Comparison of ENCODE assay signal across 8 cellular contexts in the genomic region with DNA sequence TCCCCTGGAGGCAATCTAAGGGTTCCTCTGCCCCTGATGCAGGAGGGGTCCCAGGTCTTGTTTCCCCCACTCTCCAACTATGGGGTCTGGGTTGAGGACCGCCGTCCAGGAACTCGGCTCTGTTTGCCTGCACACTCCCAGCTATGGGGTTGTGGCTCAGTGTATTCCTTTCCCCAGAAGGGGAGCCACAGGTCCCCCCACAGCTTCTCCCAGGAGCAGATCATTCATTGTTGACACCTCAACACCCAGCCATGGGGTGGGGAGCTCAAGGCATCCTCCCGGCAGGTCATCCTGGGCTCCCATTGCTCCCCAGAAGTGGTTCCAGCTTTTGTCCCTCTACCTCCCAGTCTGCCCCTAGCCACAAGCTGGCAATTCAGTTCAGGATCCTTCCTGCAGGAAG. TPM values are rescaled to one million over a fixed set of nuclear protein-coding genes. Genes with fewer than 3 reads are reported as not detected.
DNase-seq lines count a peak whose midpoint lies in the region; ATAC-seq, FAIRE-seq and TF ChIP-seq lines count a peak whose summit lies in the region.

No MANE protein-coding gene starts in this region.

- in situ Hi-C loops in GM12878 (cut with MboI), result no loop called here
- in situ Hi-C loops in HepG2 (cut with HindIII; ENCODE audit: extremely low pct_ligation_motif_present, low pct_unique_long_range_greater_than_20kb), result no loop called here

- no peaks in the 10 kb centered on the region for H3K36me3 Mint-ChIP-seq in activated CD4-positive, alpha-beta T cell treated with anti-CD3 and anti-CD28 coated beads for 36 hours (ENCODE audit: low read depth)

- H3K4me2 ChIP-seq in GM12878 (ENCODE audit: control insufficient read depth, insufficient read depth) (peak overlapping the region; percentile 55), HepG2 (ENCODE audit: low read depth, low read length) (peak overlapping the region; percentile 85)

- TF ChIP-seq EP300 in GM12878 (IDR thresholded peaks at IDR 0.05; ENCODE audit: borderline replicate concordance in 1 of 2, control insufficient read depth in 1 of 2, low read depth in 2 of 2, low read length in 2 of 2) (no peak), HepG2 (IDR thresholded peaks at IDR 0.05; ENCODE audit: low read depth in 2 of 2, low read length in 2 of 2) (no peak), HepG2 (CRISPR knock-in tag; IDR thresholded peaks at IDR 0.05; ENCODE audit: borderline replicate concordance) (no peak)

- WGBS in GM12878 (ENCODE audit: insufficient coverage, insufficient replicate concordance, low lambda C conversion rate, missing lambda C conversion rate), result 35% methylated on average over 4 of the region's 4 CpGs
- 80% methylated on average over 2 of the region's 4 CpGs for whole genome bisulfite sequencing in HepG2 (ENCODE audit: low lambda C conversion rate)

- TF ChIP-seq RAD21 in GM12878 (IDR thresholded peaks at IDR 0.05; ENCODE audit: insufficient read depth, low read depth, low read length) (no peak), HepG2 (CRISPR knock-in tag; IDR thresholded peaks at IDR 0.05) (no peak)

- FAIRE-seq in GM12878 (lab: Jason Lieb, UNC) (no peak), HepG2 (lab: Jason Lieb, UNC) (no peak)

- TF ChIP-seq CTCF in GM12878 (IDR thresholded peaks at IDR 0.05 in 2 of 3, conservative IDR thresholded peaks at IDR 0.05 in 1 of 3; ENCODE audit: control insufficient read depth in 2 of 3, extremely low read depth in 1 of 3, insufficient read depth in 1 of 3, low read depth in 3 of 3, low read length in 3 of 3), result no peak
- TF ChIP-seq CTCF in HepG2 (CRISPR knock-in tag; IDR thresholded peaks at IDR 0.05), result no peak

- H3K4me3 ChIP-seq in GM12878 (0 out of 2 replicates have a peak overlapping the region, but pooled peaks have one; percentile 50), HepG2 (replicated peaks in 1 of 3; ENCODE audit: insufficient read depth in 1 of 3, low read depth in 2 of 3, low read length in 3 of 3) (peak overlapping the region; percentile 62 to 75 (median 65))

- TF ChIP-seq POLR2A in GM12878 (IDR thresholded peaks at IDR 0.05; ENCODE audit: low read depth, low read length), result no peak
- no peak for TF ChIP-seq POLR2A in HepG2 (IDR thresholded peaks at IDR 0.05; ENCODE audit: insufficient read depth in 1 of 2, low read depth in 2 of 2, low read length in 2 of 2)

- POLR2A ChIA-PET in activated CD4-positive, alpha-beta T cell treated with anti-CD3 and anti-CD28 coated beads for 36 hours (lab: Charles Lee), result no interaction called here
- POLR2A ChIA-PET in GM12878 (lab: Charles Lee) (no interaction called here), HepG2 (lab: Yijun Ruan, JAX) (interaction anchor here (1.0 to 1.9 kb wide), 3 partner anchors 10 to 118 kb away, joined by 3 to 7 read pairs (median 4); partner anchors contain the start of gene PNPLA6)

- H3K4me3 Mint-ChIP-seq in activated CD4-positive, alpha-beta T cell treated with anti-CD3 and anti-CD28 coated beads for 36 hours, result peak overlapping the region; percentile 66

- H3K4me1 ChIP-seq in GM12878 (ENCODE audit: control insufficient read depth, insufficient read depth, low read length) (no peaks in the 10 kb centered on the region), HepG2 (ENCODE audit: insufficient read depth, low read length) (peaks cover 22% of the 10 kb centered on the region)

- H3K36me3 ChIP-seq in GM12878 (ENCODE audit: control insufficient read depth in 2 of 2, insufficient read depth in 2 of 2, low read length in 1 of 2) (no peaks in the 10 kb centered on the region), HepG2 (replicated peaks in 1 of 2; ENCODE audit: control insufficient read depth in 1 of 2, insufficient read depth in 2 of 2, low read length in 2 of 2) (no peaks in the 10 kb centered on the region)

- SMC1A ChIA-PET in GM12878 (lab: Charles Lee; ENCODE audit: uncharacterized antibody, unreplicated experiment), result interaction anchor here (1.2 kb wide), 1 partner anchor 137 kb away, joined by 4 read pairs; no protein-coding TSS in a partner anchor

- no peaks in the 10 kb centered on the region for H3K9me3 Mint-ChIP-seq in activated CD4-positive, alpha-beta T cell treated with anti-CD3 and anti-CD28 coated beads for 36 hours (ENCODE audit: low read depth)

- H2AFZ ChIP-seq in GM12878 (ENCODE audit: control insufficient read depth, low read depth, low read length), result no peak overlapping the region
- no peak overlapping the region for H2AFZ ChIP-seq in HepG2 (ENCODE audit: low read length)

- H4K20me1 ChIP-seq in GM12878 (ENCODE audit: control insufficient read depth, insufficient read depth) (no peaks in the 10 kb centered on the region), HepG2 (ENCODE audit: insufficient read depth, low read length) (no peaks in the 10 kb centered on the region)

- BruUV-seq in GM12878 (replicated peaks; lab: Mats Ljungman, UMichigan) (no TSS peak), HepG2 (replicated peaks; lab: Mats Ljungman, UMichigan) (no TSS peak)

- peak overlapping the region; percentile 31 for H3K27ac Mint-ChIP-seq in activated CD4-positive, alpha-beta T cell treated with anti-CD3 and anti-CD28 coated beads for 36 hours

- H3K27me3 Mint-ChIP-seq in activated CD4-positive, alpha-beta T cell treated with anti-CD3 and anti-CD28 coated beads for 36 hours, result peaks cover 12% of the 10 kb centered on the region

- peaks cover 6% of the 10 kb centered on the region for H3K4me1 Mint-ChIP-seq in activated CD4-positive, alpha-beta T cell treated with anti-CD3 and anti-CD28 coated beads for 36 hours

- RAD21 ChIA-PET in GM12878 (lab: Charles Lee; ENCODE audit: unreplicated experiment), result no interaction called here

- no peak overlapping the region for H3K9ac ChIP-seq in GM12878 (ENCODE audit: control insufficient read depth, insufficient read depth, low read length)
- H3K9ac ChIP-seq in HepG2 (ENCODE audit: insufficient read depth, low read depth, low read length), result peak overlapping the region; percentile 85

- no peak for DNase-seq in activated CD4-positive, alpha-beta T cell treated with anti-CD3 and anti-CD28 coated beads for 36 hours
- DNase-seq in activated CD4-positive, alpha-beta T cell treated with anti-CD3 and anti-CD28 coated beads, Interleukin-2, amount 50 U/mL, for 1 hour, result no peak
- DNase-seq in GM12878 (ENCODE audit: low read depth, low spot score) (no peak), HepG2 (ENCODE audit: low spot score) (no peak), D341Med (ENCODE audit: low spot score) (no peak), NCI-H1694 treated with DMSO at 0.1 percent for 48 hours (lab: John Stamatoyannopoulos, UW) (no peak)

- no peaks in the 10 kb centered on the region for H3K9me3 ChIP-seq in GM12878 (replicated peaks; ENCODE audit: control insufficient read depth, insufficient read depth, low read length)
- no peaks in the 10 kb centered on the region for H3K9me3 ChIP-seq in HepG2 (ENCODE audit: low read length)

- ATAC-seq in activated CD4-positive, alpha-beta T cell treated with anti-CD3 and anti-CD28 coated beads for 36 hours, result no peak
- ATAC-seq in GM12878 (no peak), HepG2 (0 out of 3 replicates have a peak, but pooled peaks have one; percentile 12), GM19324 (IDR thresholded peaks at IDR 0.05; ENCODE audit: low FRiP score, unreplicated experiment) (no peak)

- CTCF ChIA-PET in activated CD4-positive, alpha-beta T cell treated with anti-CD3 and anti-CD28 coated beads for 36 hours (lab: Charles Lee), result no interaction called here
- CTCF ChIA-PET in GM12878 (lab: Yijun Ruan, JAX) (interaction anchor here (0.6 to 2.8 kb wide), 3 partner anchors 19 to 162 kb away, joined by 3 to 6 read pairs (median 3); a partner anchor contains a TSS), HepG2 (lab: Yijun Ruan, JAX; ENCODE audit: low intra/inter-chr PET ratio, low total read pairs) (no interaction called here)

- H3K27me3 ChIP-seq in GM12878 (replicated peaks in 1 of 2; ENCODE audit: control insufficient read depth in 2 of 2, insufficient read depth in 2 of 2, low read length in 1 of 2), result peaks cover 3 to 4% of the 10 kb centered on the region in 2 experiments; a peak in 2 of 4 replicates
- no peaks in the 10 kb centered on the region for H3K27me3 ChIP-seq in HepG2 (ENCODE audit: control insufficient read depth in 1 of 2, insufficient read depth in 2 of 2, low read length in 2 of 2)

- H3K27ac ChIP-seq in GM12878 (ENCODE audit: control insufficient read depth, insufficient read depth) (no peak overlapping the region), HepG2 (ENCODE audit: extremely low read length, insufficient read depth, low read length) (peak overlapping the region; percentile 41), temporal lobe (ENCODE audit: low read depth, low read length) (peak overlapping the region; percentile 32)

- intact Hi-C loops in activated CD4-positive, alpha-beta T cell treated with anti-CD3 and anti-CD28 coated beads for 36 hours (cut with DNase I, micrococcal nuclease), result no loop called here
- intact Hi-C loops in GM12878 (cut with micrococcal nuclease; ENCODE audit: unreplicated experiment) (no loop called here), HepG2 (cut with micrococcal nuclease; ENCODE audit: unreplicated experiment) (no loop called here)

- H3K79me2 ChIP-seq in GM12878 (ENCODE audit: control insufficient read depth, insufficient read depth, low read length), result no peaks in the 10 kb centered on the region
- H3K79me2 ChIP-seq in HepG2 (ENCODE audit: insufficient read depth, low read length), result no peaks in the 10 kb centered on the region

RNA-seq across cellular contexts. Expression of gene ZNF358, which starts 1.0 kb away (rescaled TPM):
- total RNA-seq in activated CD4-positive, alpha-beta T cell treated with anti-CD3 and anti-CD28 coated beads for 36 hours, result 1 to 10 TPM; 5.1 to 8.5 TPM
- 2.5 and 3.0 TPM in 2 replicates for total RNA-seq in GM12878 (2013; cell fraction: nucleolus; rRNA removed)
- 2.1 and 3.0 TPM in 2 replicates for total RNA-seq in GM12878 (2014; rRNA removed)
- total RNA-seq in GM12878 (2014; rRNA removed; fragmentation: Illumina TruSeq; extraction: Trizol), result 1.8 and 1.9 TPM in 2 replicates
- total RNA-seq in GM12878 (2021), result 4.9 and 6.3 TPM in 2 replicates
- polyA plus RNA-seq in GM12878 (2011; ENCODE audit: low read depth), result 2.0 TPM
- polyA plus RNA-seq in GM12878 (2011; rRNA removed), result 0.13 and 0.50 TPM in 2 replicates
- 0.89 and 1.5 TPM in 2 replicates for polyA plus RNA-seq in GM12878 (2011; cell fraction: cytosol; rRNA removed)
- polyA plus RNA-seq in GM12878 (2011; cell fraction: nucleus; rRNA removed), result 0.43 and 0.63 TPM in 2 replicates
- polyA plus RNA-seq in GM12878 (2012), result 7.2 and 7.6 TPM in 2 replicates
- 4.1 and 5.5 TPM in 2 replicates for polyA plus RNA-seq in GM12878 (2014; fragmentation: Illumina TruSeq; extraction: Trizol)
- under 1 TPM in 1 of 2 experiments, not detected in 1; 0.09 TPM for polyA plus RNA-seq in GM12878 (2014; fragmentation: Nextera tagmentation; extraction: Ambion mirVana)
- polyA plus RNA-seq in GM12878 (2014; rRNA removed), result 2.2 and 4.0 TPM in 2 replicates
- under 1 TPM; 0.59 to 0.96 TPM for polyA plus RNA-seq in GM12878 (2016; fragmentation: Nextera tagmentation; extraction: Ambion mirVana)
- polyA minus RNA-seq in GM12878 (2011; rRNA and poly(A)+ RNA removed), result 0.15 TPM in 1 of 2 replicates, not detected in the other
- 0.62 TPM in 1 of 2 replicates, not detected in the other for polyA minus RNA-seq in GM12878 (2011; cell fraction: cytosol; rRNA and poly(A)+ RNA removed)
- 0.24 and 0.57 TPM in 2 replicates for polyA minus RNA-seq in GM12878 (2011; cell fraction: nucleus; rRNA and poly(A)+ RNA removed)
- total RNA-seq in HepG2 (2016; rRNA removed; fragmentation: Illumina TruSeq; extraction: Trizol), result 6.4 and 9.1 TPM in 2 replicates
- 29.8 and 30.7 TPM in 2 replicates for total RNA-seq in HepG2 (2016; cell fraction: cytosol; rRNA removed; fragmentation: Illumina TruSeq; extraction: Trizol; ENCODE audit: low read depth)
- total RNA-seq in HepG2 (2016; cell fraction: insoluble cytoplasmic fraction; rRNA removed; fragmentation: Illumina TruSeq; extraction: Trizol), result 7.4 and 8.8 TPM in 2 replicates
- 40.6 and 43.0 TPM in 2 replicates for total RNA-seq in HepG2 (2016; cell fraction: membrane; rRNA removed; fragmentation: Illumina TruSeq; extraction: Trizol)
- 4.2 and 4.8 TPM in 2 replicates for total RNA-seq in HepG2 (2016; cell fraction: nucleus; rRNA removed; fragmentation: Illumina TruSeq; extraction: Trizol)
- polyA plus RNA-seq in HepG2 (2011; rRNA removed), result 36.3 and 37.0 TPM in 2 replicates
- 27.2 and 34.8 TPM in 2 replicates for polyA plus RNA-seq in HepG2 (2011; cell fraction: cytosol; rRNA removed)
- 16.8 and 18.8 TPM in 2 replicates for polyA plus RNA-seq in HepG2 (2011; cell fraction: nucleus; rRNA removed)
- 18.3 and 24.5 TPM in 2 replicates for polyA plus RNA-seq in HepG2 (2012)
- 89.1 and 102 TPM in 2 replicates for polyA plus RNA-seq in HepG2 (2016; cell fraction: cytosol; fragmentation: Illumina TruSeq; extraction: Trizol; ENCODE audit: low read depth)
- 21.6 and 26.7 TPM in 2 replicates for polyA plus RNA-seq in HepG2 (2016; cell fraction: insoluble cytoplasmic fraction; fragmentation: Illumina TruSeq; extraction: Trizol; ENCODE audit: low read depth)
- 106 and 124 TPM in 2 replicates for polyA plus RNA-seq in HepG2 (2016; cell fraction: membrane; fragmentation: Illumina TruSeq; extraction: Trizol; ENCODE audit: low read depth)
- 18.5 and 20.8 TPM in 2 replicates for polyA plus RNA-seq in HepG2 (2016; cell fraction: nucleus; fragmentation: Illumina TruSeq; extraction: Trizol; ENCODE audit: insufficient read depth, low read depth)
- 17.5 and 24.9 TPM in 2 replicates for polyA minus RNA-seq in HepG2 (2011; rRNA and poly(A)+ RNA removed; ENCODE audit: low replicate concordance)
- 11.3 and 15.3 TPM in 2 replicates for polyA minus RNA-seq in HepG2 (2011; cell fraction: cytosol; rRNA and poly(A)+ RNA removed)
- polyA minus RNA-seq in HepG2 (2011; cell fraction: nucleus; rRNA and poly(A)+ RNA removed), result 2.2 and 3.4 TPM in 2 replicates
- total RNA-seq in temporal lobe, result 17.2 TPM

RNA-seq across cellular contexts. Expression of gene MCOLN1, which starts 5.5 kb away (rescaled TPM):
- 1 to 10 TPM; 6.7 to 7.7 TPM for total RNA-seq in activated CD4-positive, alpha-beta T cell treated with anti-CD3 and anti-CD28 coated beads for 36 hours
- total RNA-seq in GM12878 (2013; cell fraction: nucleolus; rRNA removed), result 9.1 and 9.6 TPM in 2 replicates
- total RNA-seq in GM12878 (2014; rRNA removed), result 2.2 and 2.8 TPM in 2 replicates
- total RNA-seq in GM12878 (2014; rRNA removed; fragmentation: Illumina TruSeq; extraction: Trizol), result 2.3 and 3.0 TPM in 2 replicates
- 10.9 and 13.9 TPM in 2 replicates for total RNA-seq in GM12878 (2021)
- 2.7 TPM for polyA plus RNA-seq in GM12878 (2011; ENCODE audit: low read depth)
- polyA plus RNA-seq in GM12878 (2011; rRNA removed), result 2.8 and 6.0 TPM in 2 replicates
- polyA plus RNA-seq in GM12878 (2011; cell fraction: cytosol; rRNA removed), result 5.7 and 8.7 TPM in 2 replicates
- polyA plus RNA-seq in GM12878 (2011; cell fraction: nucleus; rRNA removed), result 26.1 and 38.4 TPM in 2 replicates
- 5.5 and 6.2 TPM in 2 replicates for polyA plus RNA-seq in GM12878 (2012)
- 1.9 and 3.7 TPM in 2 replicates for polyA plus RNA-seq in GM12878 (2014; fragmentation: Illumina TruSeq; extraction: Trizol)
- 1 to 10 TPM in 1 of 2 experiments, under 1 TPM in 1; 0.42 to 1.4 TPM for polyA plus RNA-seq in GM12878 (2014; fragmentation: Nextera tagmentation; extraction: Ambion mirVana)
- polyA plus RNA-seq in GM12878 (2014; rRNA removed), result 13.6 and 15.6 TPM in 2 replicates
- 10 to 100 TPM; 12.4 to 14.4 TPM for polyA plus RNA-seq in GM12878 (2016; fragmentation: Nextera tagmentation; extraction: Ambion mirVana)
- polyA minus RNA-seq in GM12878 (2011; rRNA and poly(A)+ RNA removed), result 8.1 and 11.8 TPM in 2 replicates
- polyA minus RNA-seq in GM12878 (2011; cell fraction: cytosol; rRNA and poly(A)+ RNA removed), result 2.9 and 3.7 TPM in 2 replicates
- polyA minus RNA-seq in GM12878 (2011; cell fraction: nucleus; rRNA and poly(A)+ RNA removed), result 3.7 and 7.2 TPM in 2 replicates
- 1.9 and 3.4 TPM in 2 replicates for total RNA-seq in HepG2 (2016; rRNA removed; fragmentation: Illumina TruSeq; extraction: Trizol)
- 3.4 and 4.1 TPM in 2 replicates for total RNA-seq in HepG2 (2016; cell fraction: cytosol; rRNA removed; fragmentation: Illumina TruSeq; extraction: Trizol; ENCODE audit: low read depth)
- 1.8 and 4.3 TPM in 2 replicates for total RNA-seq in HepG2 (2016; cell fraction: insoluble cytoplasmic fraction; rRNA removed; fragmentation: Illumina TruSeq; extraction: Trizol)
- total RNA-seq in HepG2 (2016; cell fraction: membrane; rRNA removed; fragmentation: Illumina TruSeq; extraction: Trizol), result 2.4 and 3.4 TPM in 2 replicates
- 3.8 and 4.3 TPM in 2 replicates for total RNA-seq in HepG2 (2016; cell fraction: nucleus; rRNA removed; fragmentation: Illumina TruSeq; extraction: Trizol)
- 11.6 and 15.7 TPM in 2 replicates for polyA plus RNA-seq in HepG2 (2011; rRNA removed)
- polyA plus RNA-seq in HepG2 (2011; cell fraction: cytosol; rRNA removed), result 6.4 and 7.4 TPM in 2 replicates
- 29.1 and 39.0 TPM in 2 replicates for polyA plus RNA-seq in HepG2 (2011; cell fraction: nucleus; rRNA removed)
- polyA plus RNA-seq in HepG2 (2012), result 3.4 and 4.8 TPM in 2 replicates
- 2.3 and 3.2 TPM in 2 replicates for polyA plus RNA-seq in HepG2 (2016; cell fraction: cytosol; fragmentation: Illumina TruSeq; extraction: Trizol; ENCODE audit: low read depth)
- polyA plus RNA-seq in HepG2 (2016; cell fraction: insoluble cytoplasmic fraction; fragmentation: Illumina TruSeq; extraction: Trizol; ENCODE audit: low read depth), result 2.9 and 3.5 TPM in 2 replicates
- polyA plus RNA-seq in HepG2 (2016; cell fraction: membrane; fragmentation: Illumina TruSeq; extraction: Trizol; ENCODE audit: low read depth), result 3.3 and 3.4 TPM in 2 replicates
- 16.6 and 21.1 TPM in 2 replicates for polyA plus RNA-seq in HepG2 (2016; cell fraction: nucleus; fragmentation: Illumina TruSeq; extraction: Trizol; ENCODE audit: insufficient read depth, low read depth)
- polyA minus RNA-seq in HepG2 (2011; rRNA and poly(A)+ RNA removed; ENCODE audit: low replicate concordance), result 19.2 and 110 TPM in 2 replicates
- polyA minus RNA-seq in HepG2 (2011; cell fraction: cytosol; rRNA and poly(A)+ RNA removed), result 2.4 and 4.4 TPM in 2 replicates
- 4.8 and 5.9 TPM in 2 replicates for polyA minus RNA-seq in HepG2 (2011; cell fraction: nucleus; rRNA and poly(A)+ RNA removed)
- 5.2 TPM for total RNA-seq in temporal lobe

RNA-seq across cellular contexts. Expression of gene PNPLA6, which starts 18.6 kb away (rescaled TPM):
- 100 to 1,000 TPM in 1 of 2 experiments, 10 to 100 TPM in 1; 82.2 to 108 TPM for total RNA-seq in activated CD4-positive, alpha-beta T cell treated with anti-CD3 and anti-CD28 coated beads for 36 hours
- 136 and 138 TPM in 2 replicates for total RNA-seq in GM12878 (2013; cell fraction: nucleolus; rRNA removed)
- total RNA-seq in GM12878 (2014; rRNA removed) (47.9 and 56.8 TPM in 2 replicates), GM12878 (2014; rRNA removed; fragmentation: Illumina TruSeq; extraction: Trizol) (18.7 and 19.2 TPM in 2 replicates), GM12878 (2021) (105 and 113 TPM in 2 replicates), HepG2 (2016; rRNA removed; fragmentation: Illumina TruSeq; extraction: Trizol) (11.1 and 28.2 TPM in 2 replicates), temporal lobe (36.4 TPM)
- 21.5 TPM for polyA plus RNA-seq in GM12878 (2011; ENCODE audit: low read depth)
- polyA plus RNA-seq in GM12878 (2011; rRNA removed) (9.2 and 16.3 TPM in 2 replicates), GM12878 (2014; fragmentation: Illumina TruSeq; extraction: Trizol) (9.4 and 23.2 TPM in 2 replicates), GM12878 (2014; fragmentation: Nextera tagmentation; extraction: Ambion mirVana) (1 to 10 TPM in 1 of 2 experiments, under 1 TPM in 1; 0.95 to 8.4 TPM), GM12878 (2014; rRNA removed) (67.9 and 72.2 TPM in 2 replicates), GM12878 (2016; fragmentation: Nextera tagmentation; extraction: Ambion mirVana) (10 to 100 TPM; 64.7 to 65.3 TPM), HepG2 (2011; rRNA removed) (24.9 and 28.4 TPM in 2 replicates)
- 26.4 and 32.8 TPM in 2 replicates for polyA plus RNA-seq in GM12878 (2011; cell fraction: cytosol; rRNA removed)
- 99.0 and 144 TPM in 2 replicates for polyA plus RNA-seq in GM12878 (2011; cell fraction: nucleus; rRNA removed)
- 52.2 and 53.4 TPM in 2 replicates for polyA plus RNA-seq in GM12878 (2012)
- polyA minus RNA-seq in GM12878 (2011; rRNA and poly(A)+ RNA removed), result 22.1 and 68.2 TPM in 2 replicates
- polyA minus RNA-seq in GM12878 (2011; cell fraction: cytosol; rRNA and poly(A)+ RNA removed), result 25.2 and 52.8 TPM in 2 replicates
- polyA minus RNA-seq in GM12878 (2011; cell fraction: nucleus; rRNA and poly(A)+ RNA removed), result 45.3 and 83.2 TPM in 2 replicates
- total RNA-seq in HepG2 (2016; cell fraction: cytosol; rRNA removed; fragmentation: Illumina TruSeq; extraction: Trizol; ENCODE audit: low read depth), result 6.7 and 9.9 TPM in 2 replicates
- total RNA-seq in HepG2 (2016; cell fraction: insoluble cytoplasmic fraction; rRNA removed; fragmentation: Illumina TruSeq; extraction: Trizol), result 7.3 and 24.9 TPM in 2 replicates
- 9.5 and 10.2 TPM in 2 replicates for total RNA-seq in HepG2 (2016; cell fraction: membrane; rRNA removed; fragmentation: Illumina TruSeq; extraction: Trizol)
- 39.4 and 51.4 TPM in 2 replicates for total RNA-seq in HepG2 (2016; cell fraction: nucleus; rRNA removed; fragmentation: Illumina TruSeq; extraction: Trizol)
- 8.4 and 14.6 TPM in 2 replicates for polyA plus RNA-seq in HepG2 (2011; cell fraction: cytosol; rRNA removed)
- polyA plus RNA-seq in HepG2 (2011; cell fraction: nucleus; rRNA removed), result 192 and 272 TPM in 2 replicates
- 22.0 and 47.4 TPM in 2 replicates for polyA plus RNA-seq in HepG2 (2012)
- polyA plus RNA-seq in HepG2 (2016; cell fraction: cytosol; fragmentation: Illumina TruSeq; extraction: Trizol; ENCODE audit: low read depth), result 4.0 and 4.8 TPM in 2 replicates
- polyA plus RNA-seq in HepG2 (2016; cell fraction: insoluble cytoplasmic fraction; fragmentation: Illumina TruSeq; extraction: Trizol; ENCODE audit: low read depth), result 9.1 and 14.0 TPM in 2 replicates
- 4.9 and 7.2 TPM in 2 replicates for polyA plus RNA-seq in HepG2 (2016; cell fraction: membrane; fragmentation: Illumina TruSeq; extraction: Trizol; ENCODE audit: low read depth)
- polyA plus RNA-seq in HepG2 (2016; cell fraction: nucleus; fragmentation: Illumina TruSeq; extraction: Trizol; ENCODE audit: insufficient read depth, low read depth), result 115 and 120 TPM in 2 replicates
- polyA minus RNA-seq in HepG2 (2011; rRNA and poly(A)+ RNA removed; ENCODE audit: low replicate concordance), result 20.0 and 49.5 TPM in 2 replicates
- polyA minus RNA-seq in HepG2 (2011; cell fraction: cytosol; rRNA and poly(A)+ RNA removed), result 21.5 and 23.2 TPM in 2 replicates
- 37.4 and 52.5 TPM in 2 replicates for polyA minus RNA-seq in HepG2 (2011; cell fraction: nucleus; rRNA and poly(A)+ RNA removed)

RNA-seq across cellular contexts. Expression of gene PEX11G, which starts 28.0 kb away (rescaled TPM):
- total RNA-seq in activated CD4-positive, alpha-beta T cell treated with anti-CD3 and anti-CD28 coated beads for 36 hours, result 1 to 10 TPM in 1 of 2 experiments, under 1 TPM in 1; 0.51 to 1.1 TPM
- not detected in 2 replicates for total RNA-seq in GM12878 (2013; cell fraction: nucleolus; rRNA removed)
- total RNA-seq in GM12878 (2014; rRNA removed) (0.73 and 0.82 TPM in 2 replicates), GM12878 (2014; rRNA removed; fragmentation: Illumina TruSeq; extraction: Trizol) (0.40 and 0.51 TPM in 2 replicates), GM12878 (2021) (1.0 and 1.8 TPM in 2 replicates), HepG2 (2016; rRNA removed; fragmentation: Illumina TruSeq; extraction: Trizol) (not detected in 2 replicates), temporal lobe (0.25 TPM)
- 0.68 TPM for polyA plus RNA-seq in GM12878 (2011; ENCODE audit: low read depth)
- polyA plus RNA-seq in GM12878 (2011; rRNA removed) (0.19 and 0.29 TPM in 2 replicates), GM12878 (2014; fragmentation: Illumina TruSeq; extraction: Trizol) (0.38 TPM in 1 of 2 replicates, not detected in the other), GM12878 (2014; fragmentation: Nextera tagmentation; extraction: Ambion mirVana) (under 1 TPM in 1 of 2 experiments, not detected in 1; 0.05 TPM), GM12878 (2014; rRNA removed) (1.2 and 1.6 TPM in 2 replicates), GM12878 (2016; fragmentation: Nextera tagmentation; extraction: Ambion mirVana) (1 to 10 TPM; 1.5 to 1.7 TPM), HepG2 (2011; rRNA removed) (not detected in 2 replicates)
- 1.0 and 1.6 TPM in 2 replicates for polyA plus RNA-seq in GM12878 (2011; cell fraction: cytosol; rRNA removed)
- 1.0 and 1.1 TPM in 2 replicates for polyA plus RNA-seq in GM12878 (2011; cell fraction: nucleus; rRNA removed)
- polyA plus RNA-seq in GM12878 (2012), result 1.1 and 1.2 TPM in 2 replicates
- 0.41 TPM in 1 of 2 replicates, not detected in the other for polyA minus RNA-seq in GM12878 (2011; rRNA and poly(A)+ RNA removed)
- not detected in 2 replicates for polyA minus RNA-seq in GM12878 (2011; cell fraction: cytosol; rRNA and poly(A)+ RNA removed)
- 0.96 TPM in 1 of 2 replicates, not detected in the other for polyA minus RNA-seq in GM12878 (2011; cell fraction: nucleus; rRNA and poly(A)+ RNA removed)
- not detected in 2 replicates for total RNA-seq in HepG2 (2016; cell fraction: cytosol; rRNA removed; fragmentation: Illumina TruSeq; extraction: Trizol; ENCODE audit: low read depth)
- not detected in 2 replicates for total RNA-seq in HepG2 (2016; cell fraction: insoluble cytoplasmic fraction; rRNA removed; fragmentation: Illumina TruSeq; extraction: Trizol)
- total RNA-seq in HepG2 (2016; cell fraction: membrane; rRNA removed; fragmentation: Illumina TruSeq; extraction: Trizol), result not detected in 2 replicates
- total RNA-seq in HepG2 (2016; cell fraction: nucleus; rRNA removed; fragmentation: Illumina TruSeq; extraction: Trizol), result not detected in 2 replicates
- polyA plus RNA-seq in HepG2 (2011; cell fraction: cytosol; rRNA removed), result 0.07 TPM in 1 of 2 replicates, not detected in the other
- polyA plus RNA-seq in HepG2 (2011; cell fraction: nucleus; rRNA removed), result 0.12 and 0.16 TPM in 2 replicates
- not detected in 2 replicates for polyA plus RNA-seq in HepG2 (2012)
- not detected in 2 replicates for polyA plus RNA-seq in HepG2 (2016; cell fraction: cytosol; fragmentation: Illumina TruSeq; extraction: Trizol; ENCODE audit: low read depth)
- not detected in 2 replicates for polyA plus RNA-seq in HepG2 (2016; cell fraction: insoluble cytoplasmic fraction; fragmentation: Illumina TruSeq; extraction: Trizol; ENCODE audit: low read depth)
- polyA plus RNA-seq in HepG2 (2016; cell fraction: membrane; fragmentation: Illumina TruSeq; extraction: Trizol; ENCODE audit: low read depth), result not detected in 2 replicates
- not detected in 2 replicates for polyA plus RNA-seq in HepG2 (2016; cell fraction: nucleus; fragmentation: Illumina TruSeq; extraction: Trizol; ENCODE audit: insufficient read depth, low read depth)
- 1.4 TPM in 1 of 2 replicates, not detected in the other for polyA minus RNA-seq in HepG2 (2011; rRNA and poly(A)+ RNA removed; ENCODE audit: low replicate concordance)
- polyA minus RNA-seq in HepG2 (2011; cell fraction: cytosol; rRNA and poly(A)+ RNA removed), result not detected in 2 replicates
- polyA minus RNA-seq in HepG2 (2011; cell fraction: nucleus; rRNA and poly(A)+ RNA removed), result not detected in 2 replicates
